Comparison of ENCODE assay signal across 8 cellular contexts in genomic region chr9:132406554-132407122, GRCh38. TPM values are rescaled to one million over a fixed set of nuclear protein-coding genes. Genes with fewer than 3 reads are reported as not detected.
DNase-seq lines count a peak whose midpoint lies in the region; ATAC-seq and TF ChIP-seq lines count a peak whose summit lies in the region.

A gene with protein sequence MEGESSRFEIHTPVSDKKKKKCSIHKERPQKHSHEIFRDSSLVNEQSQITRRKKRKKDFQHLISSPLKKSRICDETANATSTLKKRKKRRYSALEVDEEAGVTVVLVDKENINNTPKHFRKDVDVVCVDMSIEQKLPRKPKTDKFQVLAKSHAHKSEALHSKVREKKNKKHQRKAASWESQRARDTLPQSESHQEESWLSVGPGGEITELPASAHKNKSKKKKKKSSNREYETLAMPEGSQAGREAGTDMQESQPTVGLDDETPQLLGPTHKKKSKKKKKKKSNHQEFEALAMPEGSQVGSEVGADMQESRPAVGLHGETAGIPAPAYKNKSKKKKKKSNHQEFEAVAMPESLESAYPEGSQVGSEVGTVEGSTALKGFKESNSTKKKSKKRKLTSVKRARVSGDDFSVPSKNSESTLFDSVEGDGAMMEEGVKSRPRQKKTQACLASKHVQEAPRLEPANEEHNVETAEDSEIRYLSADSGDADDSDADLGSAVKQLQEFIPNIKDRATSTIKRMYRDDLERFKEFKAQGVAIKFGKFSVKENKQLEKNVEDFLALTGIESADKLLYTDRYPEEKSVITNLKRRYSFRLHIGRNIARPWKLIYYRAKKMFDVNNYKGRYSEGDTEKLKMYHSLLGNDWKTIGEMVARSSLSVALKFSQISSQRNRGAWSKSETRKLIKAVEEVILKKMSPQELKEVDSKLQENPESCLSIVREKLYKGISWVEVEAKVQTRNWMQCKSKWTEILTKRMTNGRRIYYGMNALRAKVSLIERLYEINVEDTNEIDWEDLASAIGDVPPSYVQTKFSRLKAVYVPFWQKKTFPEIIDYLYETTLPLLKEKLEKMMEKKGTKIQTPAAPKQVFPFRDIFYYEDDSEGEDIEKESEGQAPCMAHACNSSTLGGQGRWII (minus strand): TSS chr9:132406840. CDS start chr9:132402821, 4,019 bp downstream.

- H3K36me3 Mint-ChIP-seq in T-helper 17 cell (ENCODE audit: low read depth), result peaks cover 12% of the 10 kb centered on the region

- peak within 1 kb of the TSS; percentile 95 for H3K4me3 Mint-ChIP-seq in T-helper 17 cell

- intact Hi-C loops in psoas muscle (cut with DNase I), result loop anchor here (5.0 kb wide), 2 partner anchors 54 to 396 kb away; partner anchors contain the start of gene SETX (in 1 of the 2)

- H3K9me3 ChIP-seq in T-helper 17 cell (ENCODE audit: control insufficient read depth, low read length, poor library complexity, severe bottlenecking) (no peaks in the 10 kb centered on the region), right atrium auricular region (no peaks in the 10 kb centered on the region), psoas muscle (no peaks in the 10 kb centered on the region)

- in situ Hi-C loops in GM13977 (cut with MboI; ENCODE audit: low pct_unique_long_range_greater_than_20kb, low sequenced_read_pairs, unreplicated experiment), result no loop called here

- DNase-seq in GM13977 (ENCODE audit: low spot score) (peak; percentile 93), NCI-H187 treated with DMSO at 0.1 percent for 48 hours (lab: John Stamatoyannopoulos, UW) (peak; percentile 48), T-helper 17 cell (peak; percentile 83 to 90 (median 86)), amniotic stem cell (lab: John Stamatoyannopoulos, UW) (peak; percentile 78), right atrium auricular region (ENCODE audit: low spot score) (peak; percentile 91), psoas muscle (peak; percentile 91 to 95), ureter (ENCODE audit: low spot score) (peak; percentile 92)

- peaks cover 11% of the 10 kb centered on the region for H3K36me3 ChIP-seq in right atrium auricular region
- H3K36me3 ChIP-seq in psoas muscle (ENCODE audit: insufficient read depth in 1 of 2, low read depth in 1 of 2), result peaks cover under 1 to 16% of the 10 kb centered on the region in 2 donors

- no peaks in the 10 kb centered on the region for H3K27me3 Mint-ChIP-seq in T-helper 17 cell

- ATAC-seq in HG02970 (IDR thresholded peaks at IDR 0.05; ENCODE audit: low FRiP score, unreplicated experiment) (peak; percentile 73), T-helper 17 cell (peak; percentile 83), psoas muscle (peak; percentile 95 to 99 (median 98))

- peaks cover 0 to 55% of the 10 kb centered on the region in 2 donors for H3K4me1 ChIP-seq in right atrium auricular region
- H3K4me1 ChIP-seq in psoas muscle, result peaks cover 17% of the 10 kb centered on the region

- H3K4me3 ChIP-seq in right atrium auricular region (peak within 1 kb of the TSS; percentile 51 to 82), psoas muscle (peak within 1 kb of the TSS; percentile 96)

- peak within 1 kb of the TSS; percentile 98 for H3K27ac Mint-ChIP-seq in T-helper 17 cell

- H3K4me1 Mint-ChIP-seq in T-helper 17 cell, result peaks cover 39% of the 10 kb centered on the region

- TF ChIP-seq CTCF in GM13977 (IDR thresholded peaks at IDR 0.05; ENCODE audit: extremely low read depth, insufficient read depth, missing control alignments), result no peak
- no peak for TF ChIP-seq CTCF in right atrium auricular region (IDR thresholded peaks at IDR 0.05)
- no peak for TF ChIP-seq CTCF in psoas muscle (IDR thresholded peaks at IDR 0.05)

- H3K27me3 ChIP-seq in right atrium auricular region, result peaks cover 0 to 8% of the 10 kb centered on the region in 2 donors
- peaks cover 0 to 27% (median 5%) of the 10 kb centered on the region in 3 donors for H3K27me3 ChIP-seq in psoas muscle (ENCODE audit: insufficient read depth in 3 of 3, low read length in 2 of 3)

- peak within 1 kb of the TSS; percentile 69 to 88 for H3K27ac ChIP-seq in right atrium auricular region
- H3K27ac ChIP-seq in psoas muscle, result no peak within 1 kb of the TSS

- WGBS in psoas muscle, 3 donors, result 1% methylated on average over 33 of the region's 33 CpGs

RNA-seq across cellular contexts. Expression of the gene that starts here (rescaled TPM):
- 10 to 100 TPM; 12.9 to 15.5 TPM for total RNA-seq in T-helper 17 cell
- total RNA-seq in right atrium auricular region, result 10 to 100 TPM; 14.9 to 17.3 TPM
- total RNA-seq in psoas muscle, result 10 to 100 TPM; 11.1 to 15.3 (median 12.0) TPM
- polyA plus RNA-seq in psoas muscle, result 10 to 100 TPM; 21.5 to 33.8 (median 22.4) TPM
- total RNA-seq in ureter, result 13.1 TPM
